In the genomic region with DNA sequence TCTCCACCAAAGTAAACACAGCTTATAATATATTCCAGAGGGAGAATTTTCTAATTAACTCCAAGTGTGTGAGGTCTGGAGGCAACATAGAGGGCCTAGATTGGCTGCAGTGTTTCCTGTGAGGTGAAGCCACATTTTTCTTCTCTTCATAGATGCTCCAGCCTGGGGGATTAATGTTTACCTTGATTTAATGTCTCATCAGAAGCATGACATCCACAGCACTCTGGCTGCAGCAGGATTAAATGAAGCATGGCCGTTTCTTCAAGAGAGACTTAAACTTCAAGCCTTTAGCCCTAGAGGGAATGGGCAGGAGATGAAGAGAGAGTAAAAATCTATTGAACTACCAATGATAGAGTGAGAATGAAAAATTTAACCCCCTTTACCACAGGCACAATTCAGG, we compare ENCODE assay signal across 18 cellular contexts.
"Had no signal": no experiment of that assay in that cellular context is flagged by ENCODE, and none has a peak within 500 bp of the region (broad histone marks: within the 10 kb centered on the region; RNA-seq: fewer than 3 reads in every experiment).

No MANE protein-coding gene starts in this region.

- H3K36me3 ChIP-seq: ascending aorta, brain microvascular endothelial cell, uterus had no signal

- H3K27ac ChIP-seq: ascending aorta, brain microvascular endothelial cell, foreskin keratinocyte, testis, uterus had no signal

- H3K4me1 ChIP-seq: foreskin keratinocyte, testis, uterus had no signal

- H3K4me3 ChIP-seq: ascending aorta, testis, uterus had no signal

- H3K27me3 ChIP-seq: ascending aorta, brain microvascular endothelial cell, foreskin keratinocyte, testis, uterus had no signal

- DNase-seq: activated CD4-positive, alpha-beta T cell treated with anti-CD3 and anti-CD28 coated beads for 1 hour; activated CD8-positive, alpha-beta memory T cell treated with anti-CD3 and anti-CD28 coated beads for 24 hours; activated CD8-positive, alpha-beta memory T cell treated with anti-CD3 and anti-CD28 coated beads, Interleukin-2, amount 50 U/mL, for 4 hours; activated T-cell treated with anti-CD3 and anti-CD28 coated beads, Interleukin-2, amount 50 U/mL, for 24 hours; brain microvascular endothelial cell; caudate nucleus; effector CD4-positive, alpha-beta T cell; erythroblast; foreskin keratinocyte; kidney; left ventricle myocardium superior; occipital lobe; stimulated activated CD4-positive, alpha-beta T cell treated with anti-CD3 and anti-CD28 coated beads, Interleukin-4, amount 100 ng/mL, for 1 hour; stimulated activated naive CD4-positive, alpha-beta T cell; testis; trophoblast cell; uterus had no signal

- H3K9me3 ChIP-seq: ascending aorta, testis, uterus had no signal
